26 cellular contexts compared by ENCODE assay signal in the genomic region with DNA sequence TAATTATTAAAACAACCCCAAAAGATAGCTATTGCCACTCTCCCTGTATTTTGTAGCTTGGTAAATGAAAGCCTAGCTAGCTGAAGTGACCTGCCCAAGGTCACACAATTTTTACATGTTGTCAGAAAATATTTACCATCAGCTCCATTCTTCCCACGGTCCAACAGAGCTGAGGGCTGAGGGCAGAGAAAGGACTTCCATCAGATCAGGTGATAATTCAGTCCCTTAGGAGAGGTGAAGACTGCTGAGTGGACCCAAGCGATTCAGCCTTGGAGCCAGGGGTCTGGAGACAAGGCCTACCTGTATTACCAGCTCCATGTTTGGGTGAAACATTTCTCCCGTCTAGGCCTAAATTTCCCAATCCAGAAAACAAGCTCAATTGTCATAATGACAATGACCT.
"Had no signal": no experiment of that assay in that cellular context is flagged by ENCODE, and none has a peak within 500 bp of the region (broad histone marks: within the 10 kb centered on the region; RNA-seq: fewer than 3 reads in every experiment).

No MANE protein-coding gene starts in this region.

- ATAC-seq: K562, SK-N-SH treated with all-trans-retinoic acid at 6 μM for 48 hours had no signal

- H3K4me2 ChIP-seq: KMS-11 had no signal

- H3K27ac ChIP-seq: HL-60, KMS-11, SJCRH30 had no signal

- FAIRE-seq: HTR-8/SVneo, K562, RCC 7860 had no signal

- DNase-seq: Kasumi-1, MV-4-11, NCI-H1048, NCI-H1105, NCI-H1417, NCI-H1436 treated with DMSO at 0.1 percent for 48 hours, NCI-H1694, NCI-H1930, NCI-H2081, NCI-H2107, NCI-H226, NCI-H446, NCI-H510A, NCI-H524 treated with DMSO at 0.1 percent for 48 hours, NCI-H69, NCI-H774, RPMI8226, SHP77 treated with DMSO at 0.1 percent for 48 hours, SJCRH30 had no signal

- H3K27me3 ChIP-seq: SJCRH30 had no signal

- H3K36me3 ChIP-seq: SJCRH30 had no signal

- H3K9ac ChIP-seq: KMS-11 had no signal

- H3K4me1 Mint-ChIP-seq: IgD-negative memory B cell had no signal

- H3K4me3 ChIP-seq: K562, SJCRH30 had no signal

- H3K27me3 Mint-ChIP-seq: IgD-negative memory B cell had no signal

- H3K27ac Mint-ChIP-seq: IgD-negative memory B cell had no signal

- H3K4me3 Mint-ChIP-seq: IgD-negative memory B cell had no signal

- H3K9me3 ChIP-seq: SJCRH30 had no signal
